In genomic region chr3:12070098-12070497, GRCh38 we compare ENCODE assay signal across 34 cellular contexts.
"Had no signal": no experiment of that assay in that cellular context is flagged by ENCODE, and none has a peak within 500 bp of the region (broad histone marks: within the 10 kb centered on the region; RNA-seq: fewer than 3 reads in every experiment).

No MANE protein-coding gene starts in this region.

- H3K9me3 ChIP-seq: MG63, SJCRH30 had no signal

- H3K27ac ChIP-seq: RWPE1, SJCRH30, SK-N-MC had no signal

- H3K36me3 ChIP-seq: MG63, SJCRH30 had no signal

- H3K4me3 ChIP-seq: MG63, SJCRH30, SK-N-MC had no signal

- H3K27me3 ChIP-seq: MG63 had no signal

- H3K4me1 ChIP-seq: SJCRH30 had no signal

- DNase-seq: Kasumi-1, MG63, NCI-H1048, NCI-H1092 treated with DMSO at 0.1 percent for 48 hours, NCI-H1105 treated with DMSO at 0.1 percent for 48 hours, NCI-H1417, NCI-H1436, NCI-H146, NCI-H1694, NCI-H187, NCI-H1930, NCI-H2029 treated with DMSO at 0.1 percent for 48 hours, NCI-H2081 treated with DMSO at 0.1 percent for 48 hours, NCI-H2107, NCI-H2171, NCI-H226, NCI-H446 treated with DMSO at 0.1 percent for 48 hours, NCI-H510A, NCI-H524, NCI-H526, NCI-H69, NCI-H748 treated with DMSO at 0.1 percent for 48 hours, NCI-H82, OCI-M1, PC-3, SHP77, SIG-M5, SJCRH30, SW 1271 had no signal

- ATAC-seq: Panc1, PC-3, Right ventricle myocardium inferior had no signal

- FAIRE-seq: RCC 7860 had no signal
